ENCODE assay signal across 8 cellular contexts in genomic region chr5:177363565-177363964, GRCh38. TPM values are rescaled to one million over a fixed set of nuclear protein-coding genes. Genes with fewer than 3 reads are reported as not detected.
DNase-seq lines count a peak whose midpoint lies in the region; ATAC-seq and TF ChIP-seq lines count a peak whose summit lies in the region.

No MANE protein-coding gene starts in this region.

- H3K4me3 Mint-ChIP-seq in CD4-positive, CD25-positive, alpha-beta regulatory T cell, result peak overlapping the region in 3 of 4 donors; percentile 47 to 83 (median 72)
- H3K4me3 Mint-ChIP-seq in effector memory CD8-positive, alpha-beta T cell, result peak overlapping the region; percentile 85 to 86

- peak overlapping the region; percentile 81 for H3K27ac ChIP-seq in CD4-positive, CD25-positive, alpha-beta regulatory T cell (ENCODE audit: insufficient read depth, low read length, poor library complexity, severe bottlenecking)
- H3K27ac ChIP-seq in osteoblast (ENCODE audit: low read depth, low read length), result no peak overlapping the region

- H4K20me1 ChIP-seq in Loucy (ENCODE audit: insufficient read depth, low read length, poor library complexity, severe bottlenecking) (no peaks in the 10 kb centered on the region), osteoblast (ENCODE audit: insufficient read depth, low read length) (no peaks in the 10 kb centered on the region)

- peaks cover 22% of the 10 kb centered on the region; the same call in 1 of the 2 replicates for H3K79me2 ChIP-seq in Loucy (ENCODE audit: insufficient read depth, low read length)
- H3K79me2 ChIP-seq in osteoblast (ENCODE audit: insufficient read depth, low read length), result no peaks in the 10 kb centered on the region

- no peak for DNase-seq in CD4-positive, CD25-positive, alpha-beta regulatory T cell
- no peak for DNase-seq in effector memory CD8-positive, alpha-beta T cell
- no peak for DNase-seq in osteoblast (ENCODE audit: insufficient read length, low spot score, missing footprints)
- no peak for DNase-seq in OCI-M1 (lab: John Stamatoyannopoulos, UW)
- DNase-seq in NCI-H2196 treated with DMSO at 0.1 percent for 48 hours (lab: John Stamatoyannopoulos, UW; ENCODE audit: unreplicated experiment), result no peak

- H3K27me3 ChIP-seq in CD4-positive, CD25-positive, alpha-beta regulatory T cell (ENCODE audit: control insufficient read depth, insufficient read depth, low read length), result no peaks in the 10 kb centered on the region
- H3K27me3 ChIP-seq in Loucy (ENCODE audit: insufficient read depth, low read length, poor library complexity, severe bottlenecking) (no peaks in the 10 kb centered on the region), osteoblast (ENCODE audit: insufficient read depth, low read length) (peaks cover 3% of the 10 kb centered on the region)

- peaks cover 71% of the 10 kb centered on the region for H3K4me1 ChIP-seq in CD4-positive, CD25-positive, alpha-beta regulatory T cell (ENCODE audit: control insufficient read depth, insufficient read depth, low read length, poor library complexity, severe bottlenecking)
- H3K4me1 ChIP-seq in Loucy (ENCODE audit: insufficient read depth, low read length, poor library complexity, severe bottlenecking) (peaks cover 11% of the 10 kb centered on the region), osteoblast (ENCODE audit: insufficient read depth, low read length) (peaks cover 9% of the 10 kb centered on the region)

- H3K9me2 ChIP-seq in Loucy (replicated peaks; ENCODE audit: low read depth, low read length), result no peaks in the 10 kb centered on the region

- no peaks in the 10 kb centered on the region for H3K9me3 Mint-ChIP-seq in CD4-positive, CD25-positive, alpha-beta regulatory T cell
- H3K9me3 Mint-ChIP-seq in effector memory CD8-positive, alpha-beta T cell, result no peaks in the 10 kb centered on the region

- peak overlapping the region; percentile 64 for H3K4me2 ChIP-seq in Loucy (ENCODE audit: low read depth, low read length, poor library complexity, severe bottlenecking)
- H3K4me2 ChIP-seq in osteoblast (ENCODE audit: insufficient read depth, low read length), result peak overlapping the region; percentile 81

- peak overlapping the region in 1 of 3 donors; percentile 69 for H3K27ac Mint-ChIP-seq in CD4-positive, CD25-positive, alpha-beta regulatory T cell
- H3K27ac Mint-ChIP-seq in effector memory CD8-positive, alpha-beta T cell, result peak overlapping the region in 1 of 2 donors; percentile 56

- TF ChIP-seq CTCF in Loucy (conservative IDR thresholded peaks at IDR 0.05; ENCODE audit: low read length) (no peak), osteoblast (IDR thresholded peaks at IDR 0.05; ENCODE audit: extremely low read depth, low read depth, low read length) (no peak)

- H3F3A ChIP-seq in Loucy (ENCODE audit: low read depth), result no peaks in the 10 kb centered on the region

- H3K27me3 Mint-ChIP-seq in CD4-positive, CD25-positive, alpha-beta regulatory T cell, result no peaks in the 10 kb centered on the region
- no peaks in the 10 kb centered on the region for H3K27me3 Mint-ChIP-seq in effector memory CD8-positive, alpha-beta T cell

- H3K9me3 ChIP-seq in CD4-positive, CD25-positive, alpha-beta regulatory T cell (ENCODE audit: control insufficient read depth in 2 of 2, low read length in 2 of 2), result no peaks in the 10 kb centered on the region
- H3K9me3 ChIP-seq in Loucy (ENCODE audit: insufficient read depth, low read depth, low read length) (no peaks in the 10 kb centered on the region), osteoblast (ENCODE audit: low read depth, low read length) (no peaks in the 10 kb centered on the region)

- H3K36me3 Mint-ChIP-seq in CD4-positive, CD25-positive, alpha-beta regulatory T cell, result peaks cover 11% of the 10 kb centered on the region
- peaks cover 29% of the 10 kb centered on the region for H3K36me3 Mint-ChIP-seq in effector memory CD8-positive, alpha-beta T cell (ENCODE audit: insufficient read depth)

- no peak for ATAC-seq in CD4-positive, CD25-positive, alpha-beta regulatory T cell (ENCODE audit: low read depth in 2 of 2)
- no peak for ATAC-seq in effector memory CD8-positive, alpha-beta T cell (replicated peaks)
- no peak for ATAC-seq in GM18907 (IDR thresholded peaks at IDR 0.05; ENCODE audit: unreplicated experiment)
- no peak for ATAC-seq in HG02642 (IDR thresholded peaks at IDR 0.05; ENCODE audit: poor library complexity, unreplicated experiment)

- H2AFZ ChIP-seq in Loucy (ENCODE audit: low read length) (no peak overlapping the region), osteoblast (ENCODE audit: low read length) (no peak overlapping the region)

- peak overlapping the region; percentile 44 for H3K4me3 ChIP-seq in CD4-positive, CD25-positive, alpha-beta regulatory T cell (ENCODE audit: low read depth, low read length)
- H3K4me3 ChIP-seq in Loucy (ENCODE audit: low read length, poor library complexity, severe bottlenecking), result peak overlapping the region; percentile 55
- peak overlapping the region; percentile 64 for H3K4me3 ChIP-seq in osteoblast (ENCODE audit: insufficient read depth, low read length)

- no peak overlapping the region for H3K9ac ChIP-seq in Loucy (ENCODE audit: low read depth, low read length, poor library complexity, severe bottlenecking)

- H3K36me3 ChIP-seq in CD4-positive, CD25-positive, alpha-beta regulatory T cell (ENCODE audit: control insufficient read depth, insufficient read depth, low read length), result peaks cover 31% of the 10 kb centered on the region
- 0 out of 2 replicates have a peak, but pooled peaks cover 1% of the 10 kb centered on the region for H3K36me3 ChIP-seq in Loucy (ENCODE audit: insufficient read depth, low read length)
- no peaks in the 10 kb centered on the region for H3K36me3 ChIP-seq in osteoblast (ENCODE audit: insufficient read depth, low read length)

- peaks cover 0 to 77% (median 45%) of the 10 kb centered on the region in 4 donors for H3K4me1 Mint-ChIP-seq in CD4-positive, CD25-positive, alpha-beta regulatory T cell
- peaks cover 46 to 51% of the 10 kb centered on the region in 2 donors for H3K4me1 Mint-ChIP-seq in effector memory CD8-positive, alpha-beta T cell (ENCODE audit: low read depth in 2 of 2)

RNA-seq across cellular contexts. Expression of gene RGS14, which starts 5.8 kb away (rescaled TPM):
- total RNA-seq in CD4-positive, CD25-positive, alpha-beta regulatory T cell, result 93.3 TPM
- 10 to 100 TPM; 40.1 to 59.8 (median 52.7) TPM for polyA plus RNA-seq in CD4-positive, CD25-positive, alpha-beta regulatory T cell
- 7.4 and 9.4 TPM in 2 replicates for total RNA-seq in osteoblast

RNA-seq across cellular contexts. Expression of gene LMAN2, which starts 12.1 kb away (rescaled TPM):
- 77.9 TPM for total RNA-seq in CD4-positive, CD25-positive, alpha-beta regulatory T cell
- 100 to 1,000 TPM; 227 to 289 (median 240) TPM for polyA plus RNA-seq in CD4-positive, CD25-positive, alpha-beta regulatory T cell
- 295 and 356 TPM in 2 replicates for total RNA-seq in osteoblast

RNA-seq across cellular contexts. Expression of gene SLC34A1, which starts 20.7 kb away (rescaled TPM):
- total RNA-seq in CD4-positive, CD25-positive, alpha-beta regulatory T cell, result 0.20 TPM
- not detected for polyA plus RNA-seq in CD4-positive, CD25-positive, alpha-beta regulatory T cell
- not detected in 2 replicates for total RNA-seq in osteoblast

RNA-seq across cellular contexts. Expression of gene PFN3, which starts 36.9 kb away (rescaled TPM):
- total RNA-seq in CD4-positive, CD25-positive, alpha-beta regulatory T cell, result not detected
- polyA plus RNA-seq in CD4-positive, CD25-positive, alpha-beta regulatory T cell, result not detected
- not detected in 2 replicates for total RNA-seq in osteoblast

RNA-seq across cellular contexts. Expression of gene F12, which starts 45.8 kb away (rescaled TPM):
- 0.35 TPM for total RNA-seq in CD4-positive, CD25-positive, alpha-beta regulatory T cell
- under 1 TPM in 3 of 4 donors, not detected in 1; 0.16 to 0.94 (median 0.20) TPM for polyA plus RNA-seq in CD4-positive, CD25-positive, alpha-beta regulatory T cell
- not detected in 2 replicates for total RNA-seq in osteoblast
